Comparison of ENCODE assay signal across 1 cellular context in the genomic region with DNA sequence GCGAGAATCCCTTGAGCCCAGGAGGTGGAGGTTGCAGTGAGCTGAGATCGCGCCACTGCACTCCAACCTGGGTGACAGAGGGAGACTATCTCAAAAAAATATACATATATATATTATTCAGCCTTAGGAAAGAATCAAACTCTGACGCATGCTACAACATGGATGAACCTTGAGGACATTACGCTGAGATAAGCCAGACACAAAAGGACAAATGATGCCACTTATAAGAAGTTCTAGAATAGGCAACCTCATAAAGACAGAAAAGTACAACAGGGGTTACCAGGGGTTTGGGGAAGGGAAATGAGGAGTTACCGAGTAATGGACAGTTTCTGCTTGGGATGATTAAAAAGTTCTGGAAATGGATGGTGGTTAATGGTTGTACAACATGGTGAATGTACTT.
TF ChIP-seq lines count a peak whose summit lies in the region.

No MANE protein-coding gene starts in this region.

TF ChIP-seq in endothelial cell of umbilical vein, 7 proteins besides CTCF, POLR2A, EP300 and RAD21:
- TF ChIP-seq MYC (IDR thresholded peaks at IDR 0.05; ENCODE audit: low read depth, low read length) (no peak), JUN (IDR thresholded peaks at IDR 0.05; ENCODE audit: borderline replicate concordance, insufficient read depth, insufficient read length, low read depth) (no peak), EZH2 (IDR thresholded peaks at IDR 0.05; ENCODE audit: borderline replicate concordance, low read depth, low read length, severe bottlenecking) (no peak), GATA2 (IDR thresholded peaks at IDR 0.05; ENCODE audit: insufficient read depth, insufficient read length, low read depth, low read length) (no peak), POLR2AphosphoS5 (IDR thresholded peaks at IDR 0.05; ENCODE audit: insufficient read depth, low read depth, low read length) (no peak), FOS (IDR thresholded peaks at IDR 0.05; ENCODE audit: borderline replicate concordance, insufficient read depth, low read length) (no peak)
- TF ChIP-seq, protein P1, sequence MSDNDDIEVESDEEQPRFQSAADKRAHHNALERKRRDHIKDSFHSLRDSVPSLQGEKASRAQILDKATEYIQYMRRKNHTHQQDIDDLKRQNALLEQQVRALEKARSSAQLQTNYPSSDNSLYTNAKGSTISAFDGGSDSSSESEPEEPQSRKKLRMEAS (IDR thresholded peaks at IDR 0.05; ENCODE audit: insufficient read depth, insufficient read length): no peak
TF ChIP-seq in endothelial cell of umbilical vein: peak in this region for 0.
